9 cellular contexts compared by ENCODE assay signal in genomic region chr4:168711197-168712120, GRCh38.
DNase-seq lines count a peak whose midpoint lies in the region; ATAC-seq and TF ChIP-seq lines count a peak whose summit lies in the region.
"Had no signal": no experiment of that assay in that cellular context is flagged by ENCODE, and none has a peak within 500 bp of the region (broad histone marks: within the 10 kb centered on the region; RNA-seq: fewer than 3 reads in every experiment).

No MANE protein-coding gene starts in this region.

- H3K27me3 Mint-ChIP-seq in osteocyte (ENCODE audit: unreplicated experiment): no peaks in the 10 kb centered on the region
- no peaks in the 10 kb centered on the region for H3K27me3 Mint-ChIP-seq in glutamatergic neuron (ENCODE audit: unreplicated experiment)

- H3K36me3 Mint-ChIP-seq in osteocyte (ENCODE audit: unreplicated experiment) (peaks cover 48% of the 10 kb centered on the region), glutamatergic neuron (ENCODE audit: unreplicated experiment) (no peaks in the 10 kb centered on the region)

- DNase-seq in AG10803 (ENCODE audit: low read depth): peak; percentile 96
- peak; percentile 56 for DNase-seq in dermis blood vessel endothelial cell
- no peak for DNase-seq in osteocyte (ENCODE audit: extremely low spot score, unreplicated experiment)
- DNase-seq in HPDE6-E6E7 (ENCODE audit: extremely low spot score): no peak
- no peak for DNase-seq in glutamatergic neuron
- DNase-seq: DMS79 had no signal

- ATAC-seq in HG02759 (IDR thresholded peaks at IDR 0.05; ENCODE audit: unreplicated experiment): peak; percentile 60
- no peak for ATAC-seq in GM21381 (IDR thresholded peaks at IDR 0.05; ENCODE audit: unreplicated experiment)
- no peak for ATAC-seq in HG02798 (IDR thresholded peaks at IDR 0.05; ENCODE audit: poor library complexity, unreplicated experiment)

- H3K4me3 ChIP-seq in AG10803 (ENCODE audit: low read length): no peak overlapping the region

- H3K27ac Mint-ChIP-seq in osteocyte (ENCODE audit: unreplicated experiment): peak overlapping the region; percentile 77
- no peak overlapping the region for H3K27ac Mint-ChIP-seq in glutamatergic neuron (ENCODE audit: unreplicated experiment)

- no peaks in the 10 kb centered on the region for H3K9me3 Mint-ChIP-seq in osteocyte (ENCODE audit: unreplicated experiment)
- H3K9me3 Mint-ChIP-seq in glutamatergic neuron (ENCODE audit: unreplicated experiment): peaks cover 2% of the 10 kb centered on the region

- H3K4me1 Mint-ChIP-seq in osteocyte (ENCODE audit: unreplicated experiment) (peaks cover 30% of the 10 kb centered on the region), glutamatergic neuron (ENCODE audit: low read depth, unreplicated experiment) (peaks cover 11% of the 10 kb centered on the region)

- H3K4me3 Mint-ChIP-seq in osteocyte (ENCODE audit: unreplicated experiment) (no peak overlapping the region), glutamatergic neuron (ENCODE audit: unreplicated experiment) (no peak overlapping the region)

- TF ChIP-seq CTCF in AG10803 (conservative IDR thresholded peaks at IDR 0.05; ENCODE audit: low read length) (no peak), osteocyte (IDR thresholded peaks at IDR 0.05) (no peak), glutamatergic neuron (IDR thresholded peaks at IDR 0.05; ENCODE audit: partially characterized antibody, unreplicated experiment) (no peak)

Comparison
In these comparisons a context has a peak if more than half of its experiments do, and no peak if none do; other contexts are left out.
1. DNase-seq: peak in AG10803 (single experiment) and dermis blood vessel endothelial cell (single experiment); none in osteocyte (single experiment), HPDE6-E6E7 (single experiment) and glutamatergic neuron (single experiment).